ENCODE assay signal across 8 cellular contexts in genomic region chr18:12408247-12408869, GRCh38. TPM values are rescaled to one million over a fixed set of nuclear protein-coding genes. Genes with fewer than 3 reads are reported as not detected.
DNase-seq lines count a peak whose midpoint lies in the region; ATAC-seq and TF ChIP-seq lines count a peak whose summit lies in the region.

No MANE protein-coding gene starts in this region.

- peak overlapping the region in 3 of 7 donors; percentile 40 to 61 (median 57) for H3K27ac Mint-ChIP-seq in CD14-positive monocyte
- peak overlapping the region; percentile 91 to 96 (median 91) for H3K27ac Mint-ChIP-seq in nephron

- H3K36me3 Mint-ChIP-seq in CD14-positive monocyte (peaks cover 0 to 2% of the 10 kb centered on the region in 2 donors), nephron (ENCODE audit: low read depth) (no peaks in the 10 kb centered on the region)

- peak overlapping the region; percentile 72 to 86 for H3K4me3 Mint-ChIP-seq in CD14-positive monocyte
- peak overlapping the region; percentile 80 to 91 (median 86) for H3K4me3 Mint-ChIP-seq in nephron

- no peaks in the 10 kb centered on the region for H3K9me3 ChIP-seq in RWPE2 (ENCODE audit: severe bottlenecking)

- ATAC-seq in GM21723 (IDR thresholded peaks at IDR 0.05; ENCODE audit: unreplicated experiment): peak; percentile 25
- no peak for ATAC-seq in RWPE2 (ENCODE audit: low read depth)
- ATAC-seq in HG03097 (IDR thresholded peaks at IDR 0.05; ENCODE audit: low FRiP score, unreplicated experiment): no peak

- intact Hi-C loops in CD14-positive monocyte (cut with micrococcal nuclease): loop anchor here (5.0 kb wide), 1 partner anchor 249 kb away; the partner anchor contains the start of gene SPIRE1 (in 2 of the 2)

- TF ChIP-seq CTCF in CD14-positive monocyte (IDR thresholded peaks at IDR 0.05): no peak
- TF ChIP-seq CTCF in RWPE2 (IDR thresholded peaks at IDR 0.05; ENCODE audit: poor library complexity, severe bottlenecking): no peak
- no peak for TF ChIP-seq CTCF in nephron (IDR thresholded peaks at IDR 0.05; ENCODE audit: unreplicated experiment in 3 of 3)

- 0 out of 2 replicates have a peak, but pooled peaks cover 3% of the 10 kb centered on the region for H3K36me3 ChIP-seq in RWPE2 (ENCODE audit: low read depth)

- H3K27ac ChIP-seq in RWPE2 (ENCODE audit: poor library complexity, severe bottlenecking) (peak overlapping the region; percentile 41), epithelial cell of prostate (peak overlapping the region; percentile 34)

- H3K27me3 Mint-ChIP-seq in CD14-positive monocyte (ENCODE audit: low read depth in 3 of 3) (peaks cover 29 to 44% (median 31%) of the 10 kb centered on the region in 3 donors), nephron (ENCODE audit: low read depth) (peaks cover 30% of the 10 kb centered on the region)

- peak overlapping the region; percentile 68 for H3K4me3 ChIP-seq in RWPE2 (ENCODE audit: severe bottlenecking)

- H3K4me1 ChIP-seq in RWPE2 (ENCODE audit: insufficient read depth, poor library complexity, severe bottlenecking): peaks cover 10% of the 10 kb centered on the region

- H3K9me3 Mint-ChIP-seq in CD14-positive monocyte (peaks cover 0 to 1% (median 0%) of the 10 kb centered on the region in 7 donors), nephron (no peaks in the 10 kb centered on the region)

- H3K27me3 ChIP-seq in RWPE2 (ENCODE audit: insufficient read depth, poor library complexity, severe bottlenecking): no peaks in the 10 kb centered on the region

- peaks cover 24% of the 10 kb centered on the region for H3K4me1 Mint-ChIP-seq in CD14-positive monocyte
- H3K4me1 Mint-ChIP-seq in nephron: peaks cover 34% of the 10 kb centered on the region

- no peak for DNase-seq in CD14-positive monocyte (ENCODE audit: low spot score)
- DNase-seq in RWPE2 (ENCODE audit: low spot score): no peak
- DNase-seq in epithelial cell of prostate (ENCODE audit: low read depth, low spot score): no peak
- no peak for DNase-seq in NCI-H1048 (lab: John Stamatoyannopoulos, UW)
- no peak for DNase-seq in NOMO-1 treated with dmso at 0.1 percent for 144 hours (lab: John Stamatoyannopoulos, UW; ENCODE audit: unreplicated experiment)

RNA-seq across cellular contexts. Expression of gene PRELID3A, which starts 0.6 kb away (rescaled TPM):
- not detected for polyA plus RNA-seq in CD14-positive monocyte

RNA-seq across cellular contexts. Expression of gene AFG3L2, which starts 31.3 kb away (rescaled TPM):
- polyA plus RNA-seq in CD14-positive monocyte: 10 to 100 TPM; 13.9 to 15.5 TPM
